22 cellular contexts compared by ENCODE assay signal in genomic region chr6:118667988-118668387, GRCh38. TPM values are rescaled to one million over a fixed set of nuclear protein-coding genes. Genes with fewer than 3 reads are reported as not detected.
A peak's percentile ranks its signal among the peaks of the same experiment; 100 is the strongest.
DNase-seq lines count a peak whose midpoint lies in the region; ATAC-seq and TF ChIP-seq lines count a peak whose summit lies in the region.
"Had no signal": no experiment of that assay in that cellular context is flagged by ENCODE, and none has a peak within 500 bp of the region (broad histone marks: within the 10 kb centered on the region; RNA-seq: fewer than 3 reads in every experiment).

No MANE protein-coding gene starts in this region.

- no peaks in the 10 kb centered on the region for H3K27me3 ChIP-seq in skeletal muscle tissue (ENCODE audit: control insufficient read depth in 3 of 3, insufficient read depth in 3 of 3, low read length in 3 of 3)
- no peaks in the 10 kb centered on the region for H3K27me3 ChIP-seq in esophagus muscularis mucosa
- H3K27me3 ChIP-seq: tibial artery had no signal

- peaks cover 26% of the 10 kb centered on the region for H3K36me3 Mint-ChIP-seq in activated CD4-positive, alpha-beta T cell treated with anti-CD3 and anti-CD28 coated beads, Interleukin-2, amount 10 ng/mL, durations not matched to agents 7 days and 5 days (ENCODE audit: low read depth)
- peaks cover 7% of the 10 kb centered on the region for H3K36me3 Mint-ChIP-seq in T-helper 17 cell (ENCODE audit: low read depth)

- H3K27ac ChIP-seq in skeletal muscle tissue (ENCODE audit: low read depth, low read length) (peak overlapping the region; percentile 70), esophagus muscularis mucosa (replicated peaks in 1 of 4) (no peak overlapping the region)
- H3K27ac ChIP-seq: tibial artery had no signal

- H3K9ac ChIP-seq in skeletal muscle tissue (ENCODE audit: low read depth in 1 of 3, low read length in 3 of 3): no peak overlapping the region

- no peak for ATAC-seq in T-helper 17 cell
- no peak for ATAC-seq in GM18519 (IDR thresholded peaks at IDR 0.05; ENCODE audit: low FRiP score, unreplicated experiment)
- ATAC-seq in HG02973 (IDR thresholded peaks at IDR 0.05; ENCODE audit: unreplicated experiment): no peak
- ATAC-seq: Panc1; stimulated activated naive CD8-positive, alpha-beta T cell treated with anti-CD3 and anti-CD28 coated beads, Interleukin-15, amount 100 ng/mL, for 72 hours had no signal

- H3K9me3 ChIP-seq in T-helper 17 cell (ENCODE audit: control insufficient read depth, low read length, poor library complexity, severe bottlenecking): no peaks in the 10 kb centered on the region
- H3K9me3 ChIP-seq in skeletal muscle tissue (ENCODE audit: control insufficient read depth in 3 of 3, low read length in 3 of 3): no peaks in the 10 kb centered on the region
- H3K9me3 ChIP-seq in esophagus muscularis mucosa: no peaks in the 10 kb centered on the region
- H3K9me3 ChIP-seq: tibial artery had no signal

- POLR2A ChIA-PET in activated CD4-positive, alpha-beta T cell treated with anti-CD3 and anti-CD28 coated beads, Interleukin-2, amount 10 ng/mL, durations not matched to agents 7 days and 5 days (lab: Charles Lee): no interaction called here

- H3K4me1 Mint-ChIP-seq in activated CD4-positive, alpha-beta T cell treated with anti-CD3 and anti-CD28 coated beads, Interleukin-2, amount 10 ng/mL, durations not matched to agents 7 days and 5 days: peaks cover 56% of the 10 kb centered on the region
- H3K4me1 Mint-ChIP-seq in T-helper 17 cell: peaks cover 51% of the 10 kb centered on the region

- H3K4me3 Mint-ChIP-seq in activated CD4-positive, alpha-beta T cell treated with anti-CD3 and anti-CD28 coated beads, Interleukin-2, amount 10 ng/mL, durations not matched to agents 7 days and 5 days: no peak overlapping the region
- no peak overlapping the region for H3K4me3 Mint-ChIP-seq in T-helper 17 cell
- H3K4me3 Mint-ChIP-seq: stimulated activated naive CD8-positive, alpha-beta T cell treated with anti-CD3 and anti-CD28 coated beads, Interleukin-15, amount 100 ng/mL, for 72 hours had no signal

- TF ChIP-seq POLR2A in esophagus muscularis mucosa (IDR thresholded peaks at IDR 0.05; ENCODE audit: low read depth): no peak

- no peaks in the 10 kb centered on the region for H3K9me3 Mint-ChIP-seq in activated CD4-positive, alpha-beta T cell treated with anti-CD3 and anti-CD28 coated beads, Interleukin-2, amount 10 ng/mL, durations not matched to agents 7 days and 5 days
- H3K9me3 Mint-ChIP-seq: stimulated activated naive CD8-positive, alpha-beta T cell treated with anti-CD3 and anti-CD28 coated beads, Interleukin-15, amount 100 ng/mL, for 72 hours had no signal

- no peak for TF ChIP-seq EP300 in esophagus muscularis mucosa (IDR thresholded peaks at IDR 0.05)

- H3K4me1 ChIP-seq in skeletal muscle tissue (ENCODE audit: control insufficient read depth in 3 of 3, insufficient read depth in 3 of 3, low read length in 3 of 3) (peaks cover 36 to 49% (median 45%) of the 10 kb centered on the region in 3 donors), esophagus muscularis mucosa (peaks cover 0 to 13% (median 9%) of the 10 kb centered on the region in 4 donors)
- H3K4me1 ChIP-seq: tibial artery had no signal

- no peaks in the 10 kb centered on the region for H3K36me3 ChIP-seq in skeletal muscle tissue (ENCODE audit: control insufficient read depth in 3 of 3, insufficient read depth in 3 of 3, low read length in 3 of 3)
- H3K36me3 ChIP-seq in esophagus muscularis mucosa: no peaks in the 10 kb centered on the region
- H3K36me3 ChIP-seq: tibial artery had no signal

- no peaks in the 10 kb centered on the region for H3K27me3 Mint-ChIP-seq in activated CD4-positive, alpha-beta T cell treated with anti-CD3 and anti-CD28 coated beads, Interleukin-2, amount 10 ng/mL, durations not matched to agents 7 days and 5 days
- H3K27me3 Mint-ChIP-seq in T-helper 17 cell: no peaks in the 10 kb centered on the region
- H3K27me3 Mint-ChIP-seq: stimulated activated naive CD8-positive, alpha-beta T cell treated with anti-CD3 and anti-CD28 coated beads, Interleukin-15, amount 100 ng/mL, for 72 hours had no signal

- no peak for DNase-seq in activated CD4-positive, alpha-beta T cell treated with anti-CD3 and anti-CD28 coated beads, Interleukin-2, amount 10 ng/mL, durations not matched to agents 7 days and 5 days
- DNase-seq in activated CD4-positive, alpha-beta T cell treated with anti-CD3 and anti-CD28 coated beads for 1 hour: no peak
- no peak for DNase-seq in T-helper 17 cell
- peak; percentile 62 for DNase-seq in iris pigment epithelial cell (ENCODE audit: low read depth)
- DNase-seq in esophagus muscularis mucosa (ENCODE audit: extremely low spot score): no peak
- DNase-seq: 8988T; activated CD4-positive, alpha-beta T cell treated with anti-CD3 and anti-CD28 coated beads, Interleukin-2, amount 50 U/mL, for 1 hour; activated CD8-positive, alpha-beta memory T cell treated with anti-CD3 and anti-CD28 coated beads, Interleukin-2, amount 50 U/mL, for 4 hours; activated effector memory CD4-positive, alpha-beta T cell treated with Interleukin-2 at 50 U/mL for 16 hours; central memory CD4-positive, alpha-beta T cell; foreskin melanocyte; GOT3; hypothalamus; NCI-H510A; stimulated activated CD4-positive, alpha-beta T cell treated with anti-CD3 and anti-CD28 coated beads, Interleukin-12 subunit alpha, Interleukin-12 subunit beta, amount 100 ng/mL, for 4 hours; stimulated activated naive CD8-positive, alpha-beta T cell treated with anti-CD3 and anti-CD28 coated beads, Interleukin-15, amount 100 ng/mL, for 72 hours; T-helper 2 cell; tibial artery had no signal

- CTCF ChIA-PET in activated CD4-positive, alpha-beta T cell treated with anti-CD3 and anti-CD28 coated beads, Interleukin-2, amount 10 ng/mL, durations not matched to agents 7 days and 5 days (lab: Charles Lee): interaction anchor here (0.6 kb wide), 1 partner anchor 34 kb away, joined by 4 read pairs; no protein-coding TSS in a partner anchor

- peak overlapping the region in 1 of 3 donors; percentile 31 for H3K4me3 ChIP-seq in skeletal muscle tissue (ENCODE audit: low read length in 3 of 3)
- H3K4me3 ChIP-seq in esophagus muscularis mucosa: no peak overlapping the region
- H3K4me3 ChIP-seq: tibial artery had no signal

- TF ChIP-seq CTCF in esophagus muscularis mucosa (IDR thresholded peaks at IDR 0.05): no peak

- intact Hi-C loops in esophagus muscularis mucosa (cut with DNase I): no loop called here

- 81% methylated on average over 1 of the region's 1 CpG for WGBS in esophagus muscularis mucosa

- peak overlapping the region; percentile 33 for H3K27ac Mint-ChIP-seq in activated CD4-positive, alpha-beta T cell treated with anti-CD3 and anti-CD28 coated beads, Interleukin-2, amount 10 ng/mL, durations not matched to agents 7 days and 5 days
- peak overlapping the region; percentile 97 for H3K27ac Mint-ChIP-seq in T-helper 17 cell
- H3K27ac Mint-ChIP-seq: stimulated activated naive CD8-positive, alpha-beta T cell treated with anti-CD3 and anti-CD28 coated beads, Interleukin-15, amount 100 ng/mL, for 72 hours had no signal

RNA-seq across cellular contexts. Expression of gene CEP85L, which starts 16.6 kb away (rescaled TPM):
- total RNA-seq in activated CD4-positive, alpha-beta T cell treated with anti-CD3 and anti-CD28 coated beads, Interleukin-2, amount 10 ng/mL, durations not matched to agents 7 days and 5 days: 10 to 100 TPM; 47.9 to 50.3 TPM
- 10 to 100 TPM; 87.6 to 95.6 TPM for total RNA-seq in T-helper 17 cell
- 42.3 TPM for total RNA-seq in skeletal muscle tissue
- 10 to 100 TPM; 12.6 to 16.2 (median 13.4) TPM for total RNA-seq in esophagus muscularis mucosa
